Comparison of ENCODE assay signal across 8 cellular contexts in genomic region chr3:44861412-44862220, GRCh38. TPM values are rescaled to one million over a fixed set of nuclear protein-coding genes. Genes with fewer than 3 reads are reported as not detected.
A peak's percentile ranks its signal among the peaks of the same experiment; 100 is the strongest.
DNase-seq lines count a peak whose midpoint lies in the region; ATAC-seq lines count a peak whose summit lies in the region.

TMEM42 (plus strand) TSS chr3:44861912; CDS start chr3:44861925, 13 bp downstream.

- DNase-seq in C1 segment of cervical spinal cord (lab: John Stamatoyannopoulos, UW) (peak; percentile 70 to 92 (median 85)), GM19238 (ENCODE audit: insufficient read length, low spot score) (peak; percentile 95), NCI-H82 (lab: John Stamatoyannopoulos, UW) (peak; percentile 90), lung microvascular endothelial cell (ENCODE audit: low read depth in 2 of 2) (peak; percentile 95 to 96)
- peak; percentile 95 for DNase-seq in activated CD8-positive, alpha-beta memory T cell treated with anti-CD3 and anti-CD28 coated beads for 24 hours
- DNase-seq in effector CD8-positive, alpha-beta T cell (lab: John Stamatoyannopoulos, UW), result peak; percentile 79
- DNase-seq in stimulated activated CD4-positive, alpha-beta T cell treated with anti-CD3 and anti-CD28 coated beads, TNF-alpha, amount 100 ng/mL, for 48 hours (ENCODE audit: low read depth in 3 of 3), result peak; percentile 67 to 80 (median 77)

- ATAC-seq in HG03442 (IDR thresholded peaks at IDR 0.05; ENCODE audit: unreplicated experiment), result peak; percentile 90

RNA-seq across cellular contexts. Expression of gene TMEM42, which starts in this region (rescaled TPM):
- total RNA-seq in lung microvascular endothelial cell, result 8.5 and 9.5 TPM in 2 replicates

Comparison
In these comparisons a context has a peak if more than half of its experiments do, and no peak if none do; other contexts are left out.
1. Peak in every context shown above with its lines: DNase-seq and ATAC-seq.